24 cellular contexts compared by ENCODE assay signal in genomic region chr4:22510750-22511149, GRCh38.
"Had no signal": no experiment of that assay in that cellular context is flagged by ENCODE, and none has a peak within 500 bp of the region (broad histone marks: within the 10 kb centered on the region; RNA-seq: fewer than 3 reads in every experiment).

No MANE protein-coding gene starts in this region.

- H3K36me3 Mint-ChIP-seq: memory B cell; naive thymus-derived CD8-positive, alpha-beta T cell had no signal

- H3K27ac Mint-ChIP-seq: activated CD4-positive, alpha-beta memory T cell treated with anti-CD3 and anti-CD28 coated beads, Interleukin-2, amount 10 ng/mL, durations not matched to agents 7 days and 5 days; activated CD4-positive, alpha-beta T cell treated with anti-CD3 and anti-CD28 coated beads, Interleukin-2, amount 10 ng/mL, durations not matched to agents 24 days and 14 days; activated naive CD4-positive, alpha-beta T cell treated with anti-CD3 and anti-CD28 coated beads, Interleukin-2, amount 10 ng/mL, durations not matched to agents 7 days and 5 days; activated T-cell treated with anti-CD3 and anti-CD28 coated beads, Interleukin-2, amount 50 U/mL, for 24 hours; effector memory CD8-positive, alpha-beta T cell; memory B cell; T-helper 1 cell treated with Interleukin-12 subunit alpha and Interleukin-12 subunit beta and Interleukin-4 antibody, amounts not matched to agents 30 μg/mL and 1 μg/mL, for 36 hours had no signal

- H3K4me3 ChIP-seq: gastrocnemius medialis, spleen, transverse colon, vagina had no signal

- DNase-seq: activated CD4-positive, alpha-beta memory T cell treated with anti-CD3 and anti-CD28 coated beads, Interleukin-2, amount 10 ng/mL, durations not matched to agents 7 days and 5 days; activated CD4-positive, alpha-beta T cell treated with anti-CD3 and anti-CD28 coated beads, Interleukin-2, amount 10 ng/mL, durations not matched to agents 24 days and 14 days; activated CD4-positive, CD25-positive, alpha-beta regulatory T cell treated with anti-CD3 and anti-CD28 coated beads, Interleukin-2, amount 50 U/mL, for 72 hours; activated CD8-positive, alpha-beta memory T cell treated with anti-CD3 and anti-CD28 coated beads, Interleukin-2, amount 50 U/mL, for 48 hours; activated gamma-delta T cell; activated naive CD4-positive, alpha-beta T cell treated with anti-CD3 and anti-CD28 coated beads, Interleukin-2, amount 10 ng/mL, durations not matched to agents 7 days and 5 days; activated T-cell treated with anti-CD3 and anti-CD28 coated beads, Interleukin-2, amount 50 U/mL, for 24 hours; cortex of kidney; effector memory CD8-positive, alpha-beta T cell; erythroblast; gastrocnemius medialis; glutamatergic neuron; left cardiac atrium; naive thymus-derived CD8-positive, alpha-beta T cell; right cardiac atrium; spleen; stimulated activated naive CD4-positive, alpha-beta T cell; SW 1271; T-helper 9 cell; transverse colon; WERI-Rb-1 had no signal

- H3K4me3 Mint-ChIP-seq: activated CD4-positive, alpha-beta memory T cell treated with anti-CD3 and anti-CD28 coated beads, Interleukin-2, amount 10 ng/mL, durations not matched to agents 7 days and 5 days; activated CD4-positive, alpha-beta T cell treated with anti-CD3 and anti-CD28 coated beads, Interleukin-2, amount 10 ng/mL, durations not matched to agents 24 days and 14 days; activated naive CD4-positive, alpha-beta T cell treated with anti-CD3 and anti-CD28 coated beads, Interleukin-2, amount 10 ng/mL, durations not matched to agents 7 days and 5 days; activated T-cell treated with anti-CD3 and anti-CD28 coated beads, Interleukin-2, amount 50 U/mL, for 24 hours; effector memory CD8-positive, alpha-beta T cell; memory B cell; naive thymus-derived CD8-positive, alpha-beta T cell; T-helper 1 cell treated with Interleukin-12 subunit alpha and Interleukin-12 subunit beta and Interleukin-4 antibody, amounts not matched to agents 30 μg/mL and 1 μg/mL, for 36 hours had no signal

- H3K27ac ChIP-seq: spleen, transverse colon, vagina, WERI-Rb-1 had no signal

- H3K9me3 ChIP-seq: gastrocnemius medialis, spleen, transverse colon, vagina had no signal

- H3K36me3 ChIP-seq: gastrocnemius medialis, spleen, transverse colon, vagina had no signal

- H3K9me3 Mint-ChIP-seq: activated CD4-positive, alpha-beta T cell treated with anti-CD3 and anti-CD28 coated beads, Interleukin-2, amount 10 ng/mL, durations not matched to agents 24 days and 14 days; activated naive CD4-positive, alpha-beta T cell treated with anti-CD3 and anti-CD28 coated beads, Interleukin-2, amount 10 ng/mL, durations not matched to agents 7 days and 5 days; naive thymus-derived CD8-positive, alpha-beta T cell; T-helper 1 cell treated with Interleukin-12 subunit alpha and Interleukin-12 subunit beta and Interleukin-4 antibody, amounts not matched to agents 30 μg/mL and 1 μg/mL, for 36 hours had no signal

- ATAC-seq: effector memory CD8-positive, alpha-beta T cell; gastrocnemius medialis; left cardiac atrium; naive thymus-derived CD8-positive, alpha-beta T cell; right cardiac atrium had no signal

- H3K27me3 ChIP-seq: gastrocnemius medialis, transverse colon, vagina had no signal
